18 cellular contexts compared by ENCODE assay signal in genomic region chr12:84046869-84047268, GRCh38.
A peak's percentile ranks its signal among the peaks of the same experiment; 100 is the strongest.
DNase-seq lines count a peak whose midpoint lies in the region; ATAC-seq and TF ChIP-seq lines count a peak whose summit lies in the region.
"Had no signal": no experiment of that assay in that cellular context is flagged by ENCODE, and none has a peak within 500 bp of the region (broad histone marks: within the 10 kb centered on the region; RNA-seq: fewer than 3 reads in every experiment).

No MANE protein-coding gene starts in this region.

- no peaks in the 10 kb centered on the region for H3K9me3 ChIP-seq in tibial nerve
- H3K9me3 ChIP-seq: BE2C had no signal

- H3K9me3 Mint-ChIP-seq in HFFc6, result no peaks in the 10 kb centered on the region
- H3K9me3 Mint-ChIP-seq: GM23338 had no signal

- peaks cover 8% of the 10 kb centered on the region; the same call in 1 of the 2 replicates for H3K4me1 Mint-ChIP-seq in HFFc6 (ENCODE audit: low read depth)
- H3K4me1 Mint-ChIP-seq: CD4-positive, CD25-positive, alpha-beta regulatory T cell; CD8-positive, alpha-beta memory T cell; GM23338 had no signal

- H3K27ac ChIP-seq in tibial nerve, result no peak overlapping the region

- H3K27ac Mint-ChIP-seq in HFFc6, result no peak overlapping the region
- H3K27ac Mint-ChIP-seq: CD4-positive, CD25-positive, alpha-beta regulatory T cell; CD8-positive, alpha-beta memory T cell; GM23338 had no signal

- H3K27me3 Mint-ChIP-seq in HFFc6 (ENCODE audit: insufficient read depth), result no peaks in the 10 kb centered on the region
- H3K27me3 Mint-ChIP-seq: CD4-positive, CD25-positive, alpha-beta regulatory T cell; CD8-positive, alpha-beta memory T cell had no signal

- no peak for TF ChIP-seq EP300 in tibial nerve (IDR thresholded peaks at IDR 0.05)

- no peak overlapping the region for H3K4me3 ChIP-seq in foreskin fibroblast (ENCODE audit: low read depth in 1 of 2, low read length in 2 of 2)
- no peak overlapping the region for H3K4me3 ChIP-seq in tibial nerve
- H3K4me3 ChIP-seq: GM23338 had no signal

- WGBS in tibial nerve, 2 donors, result 93 to 98% methylated on average over 2 of the region's 2 CpGs

- no peak for TF ChIP-seq CTCF in HFFc6 (IDR thresholded peaks at IDR 0.05)
- TF ChIP-seq CTCF in foreskin fibroblast (IDR thresholded peaks at IDR 0.05; ENCODE audit: low read depth, low read length), result no peak
- TF ChIP-seq CTCF in tibial nerve (IDR thresholded peaks at IDR 0.05), result no peak

- peak; percentile 71 for DNase-seq in EH (ENCODE audit: low read depth)
- DNase-seq in HFFc6, result peak; percentile 15
- DNase-seq in amniotic epithelial cell (ENCODE audit: low read depth), result peak; percentile 12
- peak; percentile 2 to 23 for DNase-seq in foreskin fibroblast
- DNase-seq in tibial nerve (ENCODE audit: low spot score in 2 of 2), result no peak
- DNase-seq in NK-92 (lab: John Stamatoyannopoulos, UW; ENCODE audit: unreplicated experiment), result no peak
- DNase-seq: BE2C; C1 segment of cervical spinal cord; CD4-positive, CD25-positive, alpha-beta regulatory T cell; CD8-positive, alpha-beta memory T cell; COR-L47; DMS 273 treated with DMSO at 0.1 percent for 48 hours; DMS53; DND-41; GDM1; H7 had no signal

- no peak for ATAC-seq in HG03571 (IDR thresholded peaks at IDR 0.05; ENCODE audit: unreplicated experiment)
- ATAC-seq: GM23338 had no signal

- no peak for TF ChIP-seq POLR2A in tibial nerve (IDR thresholded peaks at IDR 0.05)

- no peak overlapping the region for H3K4me3 Mint-ChIP-seq in HFFc6
- H3K4me3 Mint-ChIP-seq: CD4-positive, CD25-positive, alpha-beta regulatory T cell; CD8-positive, alpha-beta memory T cell; GM23338 had no signal

- H3K36me3 Mint-ChIP-seq in HFFc6 (ENCODE audit: low read depth), result no peaks in the 10 kb centered on the region
- H3K36me3 Mint-ChIP-seq: CD4-positive, CD25-positive, alpha-beta regulatory T cell; CD8-positive, alpha-beta memory T cell had no signal

- H3K4me1 ChIP-seq in tibial nerve, result no peaks in the 10 kb centered on the region
- H3K4me1 ChIP-seq: BE2C had no signal

- peaks cover 0 to 2% (median 0%) of the 10 kb centered on the region in 3 donors for H3K36me3 ChIP-seq in tibial nerve
- H3K36me3 ChIP-seq: BE2C had no signal

- H3K27me3 ChIP-seq in tibial nerve, result no peaks in the 10 kb centered on the region
- H3K27me3 ChIP-seq: BE2C had no signal

Comparison
In these comparisons a context has a peak if more than half of its experiments do, and no peak if none do; other contexts are left out.
1. DNase-seq: peak in EH (single experiment), HFFc6 (single experiment), amniotic epithelial cell (single experiment) and foreskin fibroblast (2 of 2); none in tibial nerve (0 of 2) and NK-92 (single experiment).